Comparison of ENCODE assay signal across 12 cellular contexts in genomic region chr16:64615647-64616280, GRCh38.
DNase-seq lines count a peak whose midpoint lies in the region; TF ChIP-seq lines count a peak whose summit lies in the region.
"Had no signal": no experiment of that assay in that cellular context is flagged by ENCODE, and none has a peak within 500 bp of the region (broad histone marks: within the 10 kb centered on the region; RNA-seq: fewer than 3 reads in every experiment).

No MANE protein-coding gene starts in this region.

- no peak overlapping the region for H3K4me3 Mint-ChIP-seq in endothelial cell (ENCODE audit: unreplicated experiment)
- no peak overlapping the region for H3K4me3 Mint-ChIP-seq in activated CD4-positive, alpha-beta T cell treated with anti-CD3 and anti-CD28 coated beads, Interleukin-2, amount 10 ng/mL, durations not matched to agents 24 days and 14 days
- H3K4me3 Mint-ChIP-seq: CD4-positive, CD25-positive, alpha-beta regulatory T cell had no signal

- H3K27me3 ChIP-seq in mesendoderm (ENCODE audit: insufficient read depth, low read length, poor library complexity), result no peaks in the 10 kb centered on the region

- peak; percentile 5 for DNase-seq in Daoy (ENCODE audit: low read depth)
- peak; percentile 58 for DNase-seq in NCI-H2081 treated with DMSO at 0.1 percent for 48 hours (lab: John Stamatoyannopoulos, UW)
- peak; percentile 3 to 5 for DNase-seq in cardiac fibroblast (ENCODE audit: low read depth in 2 of 2)
- DNase-seq in mesendoderm, result peak; percentile 92
- no peak for DNase-seq in endothelial cell (ENCODE audit: low spot score)
- DNase-seq in activated CD4-positive, alpha-beta T cell treated with anti-CD3 and anti-CD28 coated beads, Interleukin-2, amount 10 ng/mL, durations not matched to agents 24 days and 14 days, result no peak
- DNase-seq in NOMO-1 (lab: John Stamatoyannopoulos, UW; ENCODE audit: unreplicated experiment in 2 of 2), result no peak
- no peak for DNase-seq in HPDE6-E6E7 (ENCODE audit: extremely low spot score)
- DNase-seq: CD4-positive, CD25-positive, alpha-beta regulatory T cell; Kasumi-1; stimulated activated CD4-positive, alpha-beta T cell treated with anti-CD3 and anti-CD28 coated beads, Interleukin-4, amount 100 ng/mL, for 4 hours had no signal

- no peak overlapping the region for H3K23ac ChIP-seq in mesendoderm (ENCODE audit: low read length)

- no peaks in the 10 kb centered on the region for H3K79me1 ChIP-seq in mesendoderm (ENCODE audit: low read length)

- H2BK120ac ChIP-seq in mesendoderm (ENCODE audit: low read depth, low read length), result no peak overlapping the region

- no peak overlapping the region for H2BK15ac ChIP-seq in mesendoderm (replicated peaks; ENCODE audit: low read depth)

- H3K56ac ChIP-seq in mesendoderm (ENCODE audit: low read length), result peak overlapping the region; percentile 18

- TF ChIP-seq CTCF in cardiac fibroblast (IDR thresholded peaks at IDR 0.05; ENCODE audit: low read depth, low read length) (no peak), endothelial cell (IDR thresholded peaks at IDR 0.05; ENCODE audit: unreplicated experiment) (no peak)

- no peak overlapping the region for H3K27ac ChIP-seq in mesendoderm (ENCODE audit: low read depth, low read length)

- H3K4me2 ChIP-seq in mesendoderm (ENCODE audit: low read length), result no peak overlapping the region

- no peaks in the 10 kb centered on the region for H3K36me3 Mint-ChIP-seq in endothelial cell (ENCODE audit: low read depth, unreplicated experiment)
- H3K36me3 Mint-ChIP-seq in activated CD4-positive, alpha-beta T cell treated with anti-CD3 and anti-CD28 coated beads, Interleukin-2, amount 10 ng/mL, durations not matched to agents 24 days and 14 days (ENCODE audit: low read depth), result no peaks in the 10 kb centered on the region
- H3K36me3 Mint-ChIP-seq: CD4-positive, CD25-positive, alpha-beta regulatory T cell had no signal

- H3K4me1 Mint-ChIP-seq in endothelial cell (ENCODE audit: unreplicated experiment), result no peaks in the 10 kb centered on the region
- H3K4me1 Mint-ChIP-seq in activated CD4-positive, alpha-beta T cell treated with anti-CD3 and anti-CD28 coated beads, Interleukin-2, amount 10 ng/mL, durations not matched to agents 24 days and 14 days, result no peaks in the 10 kb centered on the region
- H3K4me1 Mint-ChIP-seq: CD4-positive, CD25-positive, alpha-beta regulatory T cell had no signal

- H3K79me2 ChIP-seq in mesendoderm (ENCODE audit: control insufficient read depth, insufficient read depth, low read length), result no peaks in the 10 kb centered on the region

- no peaks in the 10 kb centered on the region for H3K27me3 Mint-ChIP-seq in endothelial cell (ENCODE audit: unreplicated experiment)
- H3K27me3 Mint-ChIP-seq in activated CD4-positive, alpha-beta T cell treated with anti-CD3 and anti-CD28 coated beads, Interleukin-2, amount 10 ng/mL, durations not matched to agents 24 days and 14 days, result no peaks in the 10 kb centered on the region
- H3K27me3 Mint-ChIP-seq: CD4-positive, CD25-positive, alpha-beta regulatory T cell had no signal

- H4K8ac ChIP-seq in mesendoderm (ENCODE audit: low read depth, low read length), result no peak overlapping the region

- no peak overlapping the region for H3K18ac ChIP-seq in mesendoderm (ENCODE audit: low read length)

- no peak overlapping the region for H4K5ac ChIP-seq in mesendoderm (ENCODE audit: low read length)

- no peak overlapping the region for H2AK5ac ChIP-seq in mesendoderm (ENCODE audit: low read length)

- no peak overlapping the region for H3K4ac ChIP-seq in mesendoderm (ENCODE audit: low read depth, low read length)

- H3K36me3 ChIP-seq in mesendoderm (ENCODE audit: control insufficient read depth, insufficient read depth, low read length), result no peaks in the 10 kb centered on the region

- peak overlapping the region; percentile 32 for H2BK5ac ChIP-seq in mesendoderm (ENCODE audit: low read length)

- no peak overlapping the region for H3K27ac Mint-ChIP-seq in endothelial cell (ENCODE audit: unreplicated experiment)
- H3K27ac Mint-ChIP-seq in activated CD4-positive, alpha-beta T cell treated with anti-CD3 and anti-CD28 coated beads, Interleukin-2, amount 10 ng/mL, durations not matched to agents 24 days and 14 days, result no peak overlapping the region
- H3K27ac Mint-ChIP-seq: CD4-positive, CD25-positive, alpha-beta regulatory T cell had no signal

- no CpG with 5 or more reads among the region's 6 CpGs for WGBS in mesendoderm (ENCODE audit: extremely low coverage, insufficient coverage, low lambda C conversion rate)

- no peak overlapping the region for H3K4me3 ChIP-seq in cardiac fibroblast (replicated peaks in 1 of 2; ENCODE audit: low read depth in 2 of 2, low read length in 2 of 2)
- H3K4me3 ChIP-seq in mesendoderm (ENCODE audit: low read length), result no peak overlapping the region
- H3K4me3 ChIP-seq: GM12878 had no signal

- intact Hi-C loops in activated CD4-positive, alpha-beta T cell treated with anti-CD3 and anti-CD28 coated beads, Interleukin-2, amount 10 ng/mL, durations not matched to agents 24 days and 14 days (cut with micrococcal nuclease), result no loop called here

- H3K9ac ChIP-seq in mesendoderm (ENCODE audit: low read length), result no peak overlapping the region

- peaks cover 9% of the 10 kb centered on the region for H3K4me1 ChIP-seq in mesendoderm (ENCODE audit: control insufficient read depth, low read depth, low read length)

- no peaks in the 10 kb centered on the region for H3K9me3 Mint-ChIP-seq in endothelial cell (ENCODE audit: unreplicated experiment)
- peaks cover 29% of the 10 kb centered on the region for H3K9me3 Mint-ChIP-seq in activated CD4-positive, alpha-beta T cell treated with anti-CD3 and anti-CD28 coated beads, Interleukin-2, amount 10 ng/mL, durations not matched to agents 24 days and 14 days

Comparison
In these comparisons a context has a peak if more than half of its experiments do, and no peak if none do; other contexts are left out.
1. DNase-seq: peak in Daoy (single experiment), NCI-H2081 treated with DMSO at 0.1 percent for 48 hours (single experiment), cardiac fibroblast (2 of 2) and mesendoderm (single experiment); none in endothelial cell (single experiment), activated CD4-positive, alpha-beta T cell treated with anti-CD3 and anti-CD28 coated beads, Interleukin-2, amount 10 ng/mL, durations not matched to agents 24 days and 14 days (single experiment), NOMO-1 (0 of 2) and HPDE6-E6E7 (single experiment).